Comparison of ENCODE assay signal across 9 cellular contexts in the genomic region with DNA sequence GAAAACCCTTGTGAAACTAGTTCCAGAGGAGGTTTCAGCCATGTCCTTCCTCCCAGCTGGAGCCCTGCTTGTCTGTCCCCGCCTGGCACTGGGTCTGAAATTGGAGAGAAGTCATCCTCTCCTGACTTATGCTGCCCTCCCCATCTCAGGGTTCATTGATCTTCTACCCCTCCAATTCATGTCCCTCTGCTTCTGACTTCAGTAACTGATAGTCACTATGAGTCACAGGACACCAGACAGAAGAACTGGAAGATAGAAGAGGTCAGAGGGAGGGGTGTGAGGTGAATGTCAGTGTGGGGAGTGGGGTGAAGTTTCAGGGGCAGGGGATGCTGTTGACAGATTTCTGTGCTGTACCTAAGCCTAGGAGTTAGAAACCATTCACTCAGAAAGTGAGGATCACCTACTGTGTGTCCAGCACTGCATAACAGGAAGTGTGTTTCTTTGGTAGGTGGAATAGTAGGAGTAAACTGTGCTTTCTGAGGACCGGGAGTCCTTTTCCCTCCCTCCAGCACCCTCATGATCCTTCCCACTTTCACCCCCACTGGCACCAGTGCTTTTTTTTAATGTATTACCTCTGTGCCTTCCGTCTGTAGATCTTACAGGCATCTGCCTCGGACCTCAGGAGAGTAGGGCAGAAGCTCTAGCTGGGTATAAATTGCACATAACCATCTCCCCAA. TPM values are rescaled to one million over a fixed set of nuclear protein-coding genes. Genes with fewer than 3 reads are reported as not detected.
DNase-seq lines count a peak whose midpoint lies in the region; ATAC-seq and TF ChIP-seq lines count a peak whose summit lies in the region.
"Had no signal": no experiment of that assay in that cellular context is flagged by ENCODE, and none has a peak within 500 bp of the region (broad histone marks: within the 10 kb centered on the region; RNA-seq: fewer than 3 reads in every experiment).

No MANE protein-coding gene starts in this region.

- H3K27ac Mint-ChIP-seq in Calu3 (ENCODE audit: unreplicated experiment), result peak overlapping the region; percentile 50
- peak overlapping the region; percentile 79 to 88 for H3K27ac Mint-ChIP-seq in effector memory CD8-positive, alpha-beta T cell

- no peaks in the 10 kb centered on the region for H3K9me3 Mint-ChIP-seq in Calu3 (ENCODE audit: low read depth, unreplicated experiment)
- no peaks in the 10 kb centered on the region for H3K9me3 Mint-ChIP-seq in effector memory CD8-positive, alpha-beta T cell

- H3K27me3 ChIP-seq in NT2/D1 (ENCODE audit: insufficient read depth, insufficient read length) (no peaks in the 10 kb centered on the region), parathyroid adenoma (ENCODE audit: control insufficient read depth, insufficient read depth, low read length) (no peaks in the 10 kb centered on the region)
- H3K27me3 ChIP-seq: tibial nerve had no signal

- no peaks in the 10 kb centered on the region for H3K4me1 ChIP-seq in NT2/D1 (ENCODE audit: insufficient read depth, insufficient read length)
- H3K4me1 ChIP-seq in parathyroid adenoma, result peaks cover 8% of the 10 kb centered on the region

- H2AFZ ChIP-seq in parathyroid adenoma, result peak overlapping the region; percentile 98

- H3K79me2 ChIP-seq in parathyroid adenoma, result no peaks in the 10 kb centered on the region

- H3K4me2 ChIP-seq in parathyroid adenoma (ENCODE audit: low read length), result peak overlapping the region; percentile 94

- CTCF ChIA-PET in Calu3 (lab: Charles Lee), result no interaction called here

- no TSS peak for BruUV-seq in Calu3 (replicated peaks; lab: Mats Ljungman, UMichigan)

- peak overlapping the region; percentile 73 for H3K4me3 Mint-ChIP-seq in Calu3 (ENCODE audit: low read depth, unreplicated experiment)
- peak overlapping the region; percentile 82 to 83 for H3K4me3 Mint-ChIP-seq in effector memory CD8-positive, alpha-beta T cell

- H3K36me3 ChIP-seq in NT2/D1 (ENCODE audit: insufficient read depth, insufficient read length, low read length), result peaks cover 44% of the 10 kb centered on the region
- no peaks in the 10 kb centered on the region for H3K36me3 ChIP-seq in parathyroid adenoma (ENCODE audit: control insufficient read depth, insufficient read depth, low read length)

- no peak for DNase-seq in Calu3
- no peak for DNase-seq in NT2/D1 (ENCODE audit: low read depth, low spot score)
- no peak for DNase-seq in effector memory CD8-positive, alpha-beta T cell
- no peak for DNase-seq in nucleus accumbens (lab: John Stamatoyannopoulos, UW)
- no peak for DNase-seq in stimulated activated CD4-positive, alpha-beta T cell treated with anti-CD3 and anti-CD28 coated beads, Interleukin-2, amount 100 ng/mL, for 48 hours
- no peak for DNase-seq in NCI-H82 (lab: John Stamatoyannopoulos, UW)

- peaks cover 24% of the 10 kb centered on the region for H3K36me3 Mint-ChIP-seq in Calu3 (ENCODE audit: insufficient read depth, unreplicated experiment)
- peaks cover 12% of the 10 kb centered on the region for H3K36me3 Mint-ChIP-seq in effector memory CD8-positive, alpha-beta T cell (ENCODE audit: insufficient read depth)

- intact Hi-C loops in Calu3 (cut with micrococcal nuclease; ENCODE audit: unreplicated experiment), result no loop called here

- peaks cover 14% of the 10 kb centered on the region for H3K4me1 Mint-ChIP-seq in Calu3 (ENCODE audit: low read depth, unreplicated experiment)
- peaks cover 6 to 14% of the 10 kb centered on the region in 2 donors for H3K4me1 Mint-ChIP-seq in effector memory CD8-positive, alpha-beta T cell (ENCODE audit: low read depth in 2 of 2)

- H3K9ac ChIP-seq in NT2/D1 (ENCODE audit: insufficient read length, low read depth), result peak overlapping the region; percentile 39
- no peak overlapping the region for H3K9ac ChIP-seq in parathyroid adenoma

- no peaks in the 10 kb centered on the region for H3K9me3 ChIP-seq in NT2/D1 (ENCODE audit: insufficient read depth, low read length)
- no peaks in the 10 kb centered on the region for H3K9me3 ChIP-seq in parathyroid adenoma (ENCODE audit: control insufficient read depth, low read length)
- H3K9me3 ChIP-seq: tibial nerve had no signal

- ATAC-seq in effector memory CD8-positive, alpha-beta T cell (replicated peaks), result no peak
- ATAC-seq in HG03442 (IDR thresholded peaks at IDR 0.05; ENCODE audit: unreplicated experiment), result no peak

- TF ChIP-seq CTCF in Calu3 (IDR thresholded peaks at IDR 0.05; ENCODE audit: unreplicated experiment), result no peak
- no peak for TF ChIP-seq CTCF in parathyroid adenoma (IDR thresholded peaks at IDR 0.05)

- H3K27ac ChIP-seq in parathyroid adenoma, result peak overlapping the region; percentile 90

- H3K4me3 ChIP-seq in NT2/D1 (ENCODE audit: insufficient read length, low read depth), result no peak overlapping the region
- H3K4me3 ChIP-seq in parathyroid adenoma (ENCODE audit: low read depth, low read length), result peak overlapping the region; percentile 92

- H3K27me3 Mint-ChIP-seq in Calu3 (ENCODE audit: unreplicated experiment), result no peaks in the 10 kb centered on the region
- no peaks in the 10 kb centered on the region for H3K27me3 Mint-ChIP-seq in effector memory CD8-positive, alpha-beta T cell

RNA-seq across cellular contexts. Expression of a gene that starts 0.6 kb away (rescaled TPM):
- 53.3 and 64.2 TPM in 2 replicates for total RNA-seq in Calu3 (2022)

RNA-seq across cellular contexts. Expression of a gene that starts 17.6 kb away (rescaled TPM):
- total RNA-seq in Calu3 (2022), result 22.0 and 22.3 TPM in 2 replicates
